10 cellular contexts compared by ENCODE assay signal in the genomic region with DNA sequence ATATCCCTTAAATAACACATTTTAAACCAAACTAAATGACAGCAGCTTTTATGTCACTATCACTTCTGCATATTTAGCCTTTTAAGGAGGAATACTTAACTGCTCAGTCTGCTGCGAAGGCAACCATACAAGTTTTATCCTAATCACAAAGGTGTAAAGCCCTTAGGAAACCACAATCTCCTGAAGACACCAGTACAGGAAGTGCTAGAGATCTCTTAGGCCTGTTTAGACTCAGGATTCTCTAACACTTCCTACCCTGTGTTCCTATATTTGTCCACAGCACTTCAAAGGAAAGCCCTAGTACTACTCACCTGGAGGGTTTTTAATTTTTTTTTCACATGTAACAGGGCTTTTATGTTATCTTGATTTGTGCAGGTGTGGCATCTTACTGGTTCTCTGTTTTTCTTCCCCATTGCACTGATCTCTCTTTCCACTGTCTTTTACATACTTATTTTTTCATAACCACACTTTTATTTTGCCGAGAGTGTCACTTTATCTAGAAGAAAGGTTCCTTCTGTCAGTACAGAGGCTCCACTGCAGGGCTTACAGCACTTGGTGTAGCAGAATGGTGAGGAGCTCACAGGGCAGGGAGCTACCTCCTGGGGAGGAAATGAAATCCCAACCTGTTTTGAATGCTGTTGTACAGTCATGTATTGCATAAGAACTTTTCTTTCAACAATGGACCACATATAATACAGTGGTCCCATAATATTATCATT.
A peak's percentile ranks its signal among the peaks of the same experiment; 100 is the strongest.
DNase-seq lines count a peak whose midpoint lies in the region; ATAC-seq and TF ChIP-seq lines count a peak whose summit lies in the region.
"Had no signal": no experiment of that assay in that cellular context is flagged by ENCODE, and none has a peak within 500 bp of the region (broad histone marks: within the 10 kb centered on the region; RNA-seq: fewer than 3 reads in every experiment).

No MANE protein-coding gene starts in this region.

- intact Hi-C loops in activated B cell treated with CpG ODN at 0.5 μM for 24 hours (cut with micrococcal nuclease), result no loop called here
- intact Hi-C loops in naive thymus-derived CD4-positive, alpha-beta T cell (cut with micrococcal nuclease), result loop anchor here in 1 of 2 donors (1.0 to 5.0 kb wide), 7 partner anchors 12 to 473 kb away; no protein-coding TSS in a partner anchor

- CTCF ChIA-PET in activated B cell treated with CpG ODN at 0.5 μM for 24 hours (lab: Charles Lee), result no interaction called here
- CTCF ChIA-PET in naive thymus-derived CD4-positive, alpha-beta T cell (lab: Charles Lee), result interaction anchor here (1.2 to 1.4 kb wide), 2 partner anchors 11 to 12 kb away, joined by 3 to 4 read pairs; no protein-coding TSS in a partner anchor

- no peaks in the 10 kb centered on the region for H3K36me3 Mint-ChIP-seq in activated B cell treated with CpG ODN at 0.5 μM for 24 hours (ENCODE audit: low read depth)
- H3K36me3 Mint-ChIP-seq in naive thymus-derived CD4-positive, alpha-beta T cell, result peaks cover 0 to 3% (median 0%) of the 10 kb centered on the region in 5 donors

- H3K27ac ChIP-seq in naive thymus-derived CD4-positive, alpha-beta T cell (ENCODE audit: low read depth, low read length), result peak overlapping the region; percentile 49

- ATAC-seq in GM18867 (IDR thresholded peaks at IDR 0.05; ENCODE audit: unreplicated experiment), result peak; percentile 58
- peak; percentile 57 for ATAC-seq in HG02588 (IDR thresholded peaks at IDR 0.05; ENCODE audit: unreplicated experiment)
- ATAC-seq in activated B cell treated with CpG ODN at 0.5 μM for 24 hours (ENCODE audit: low read depth), result no peak
- ATAC-seq in naive thymus-derived CD4-positive, alpha-beta T cell, result peak; percentile 73
- no peak for ATAC-seq in GM21723 (IDR thresholded peaks at IDR 0.05; ENCODE audit: unreplicated experiment)
- no peak for ATAC-seq in GM19467 (IDR thresholded peaks at IDR 0.05; ENCODE audit: unreplicated experiment)
- ATAC-seq: GM23338, K562 had no signal

- DNase-seq in activated B cell treated with CpG ODN at 0.5 μM for 24 hours (no peak), KG1 (lab: John Stamatoyannopoulos, UW) (no peak)
- DNase-seq in naive thymus-derived CD4-positive, alpha-beta T cell, result peak in 6 of 9 donors; percentile 35 to 69 (median 55)
- DNase-seq: stimulated activated naive CD4-positive, alpha-beta T cell treated with Interleukin-2 at 50 U/mL for 16 hours had no signal

- H3K4me1 Mint-ChIP-seq in activated B cell treated with CpG ODN at 0.5 μM for 24 hours, result peaks cover 10% of the 10 kb centered on the region
- H3K4me1 Mint-ChIP-seq in naive thymus-derived CD4-positive, alpha-beta T cell, result peaks cover 10 to 53% (median 47%) of the 10 kb centered on the region in 7 donors

- TF ChIP-seq CTCF in activated B cell treated with CpG ODN at 0.5 μM for 24 hours (IDR thresholded peaks at IDR 0.05), result no peak

- H3K4me1 ChIP-seq in naive thymus-derived CD4-positive, alpha-beta T cell (ENCODE audit: control insufficient read depth in 2 of 2, insufficient read depth in 2 of 2, low read length in 2 of 2), result peaks cover 18 to 32% of the 10 kb centered on the region in 2 donors

- no peaks in the 10 kb centered on the region for H3K9me3 Mint-ChIP-seq in activated B cell treated with CpG ODN at 0.5 μM for 24 hours
- peaks cover 0 to 14% (median 0%) of the 10 kb centered on the region in 11 donors for H3K9me3 Mint-ChIP-seq in naive thymus-derived CD4-positive, alpha-beta T cell

- no peaks in the 10 kb centered on the region for H3K36me3 ChIP-seq in naive thymus-derived CD4-positive, alpha-beta T cell (ENCODE audit: control insufficient read depth in 2 of 3, insufficient read depth in 3 of 3, low read length in 3 of 3)

- H3K4me3 ChIP-seq in naive thymus-derived CD4-positive, alpha-beta T cell (ENCODE audit: low read length), result peak overlapping the region; percentile 7
- H3K4me3 ChIP-seq: GM23338, K562 had no signal

- no peaks in the 10 kb centered on the region for H3K9me3 ChIP-seq in naive thymus-derived CD4-positive, alpha-beta T cell (ENCODE audit: control insufficient read depth in 2 of 3, low read length in 3 of 3)

- no peaks in the 10 kb centered on the region for H3K27me3 Mint-ChIP-seq in activated B cell treated with CpG ODN at 0.5 μM for 24 hours
- H3K27me3 Mint-ChIP-seq in naive thymus-derived CD4-positive, alpha-beta T cell, result no peaks in the 10 kb centered on the region

- no peaks in the 10 kb centered on the region for H3K27me3 ChIP-seq in naive thymus-derived CD4-positive, alpha-beta T cell (ENCODE audit: control insufficient read depth in 2 of 2, insufficient read depth in 2 of 2, low read length in 2 of 2)

- no peak overlapping the region for H3K4me3 Mint-ChIP-seq in activated B cell treated with CpG ODN at 0.5 μM for 24 hours
- peak overlapping the region in 9 of 10 donors; percentile 18 to 72 (median 57) for H3K4me3 Mint-ChIP-seq in naive thymus-derived CD4-positive, alpha-beta T cell
- H3K4me3 Mint-ChIP-seq: GM23338 had no signal

- POLR2A ChIA-PET in activated B cell treated with CpG ODN at 0.5 μM for 24 hours (lab: Charles Lee), result no interaction called here
- POLR2A ChIA-PET in naive thymus-derived CD4-positive, alpha-beta T cell (lab: Charles Lee), result interaction anchor here (0.6 to 2.3 kb wide), 6 partner anchors 9 to 41 kb away, joined by 3 to 11 read pairs (median 4); no protein-coding TSS in a partner anchor

- H3K27ac Mint-ChIP-seq in activated B cell treated with CpG ODN at 0.5 μM for 24 hours, result peak overlapping the region; percentile 19
- peak overlapping the region; percentile 30 to 95 (median 78) for H3K27ac Mint-ChIP-seq in naive thymus-derived CD4-positive, alpha-beta T cell
- H3K27ac Mint-ChIP-seq: GM23338 had no signal

Comparison
In these comparisons a context has a peak if more than half of its experiments do, and no peak if none do; other contexts are left out.
1. ATAC-seq: peak in GM18867 (single experiment), HG02588 (single experiment) and naive thymus-derived CD4-positive, alpha-beta T cell (single experiment); none in activated B cell treated with CpG ODN at 0.5 μM for 24 hours (single experiment), GM21723 (single experiment) and GM19467 (single experiment).
2. DNase-seq: peak in naive thymus-derived CD4-positive, alpha-beta T cell (6 of 9); none in activated B cell treated with CpG ODN at 0.5 μM for 24 hours (single experiment) and KG1 (single experiment).